In genomic region chr14:55454264-55455151, GRCh38 we compare ENCODE assay signal across 9 cellular contexts. TPM values are rescaled to one million over a fixed set of nuclear protein-coding genes. Genes with fewer than 3 reads are reported as not detected.
A peak's percentile ranks its signal among the peaks of the same experiment; 100 is the strongest.
DNase-seq lines count a peak whose midpoint lies in the region; ATAC-seq and TF ChIP-seq lines count a peak whose summit lies in the region.
"Had no signal": no experiment of that assay in that cellular context is flagged by ENCODE, and none has a peak within 500 bp of the region (broad histone marks: within the 10 kb centered on the region; RNA-seq: fewer than 3 reads in every experiment).

No MANE protein-coding gene starts in this region.

- H3K4me2 ChIP-seq in neural cell (ENCODE audit: low read length) = no peak overlapping the region

- H3K4me1 Mint-ChIP-seq in activated naive CD4-positive, alpha-beta T cell treated with anti-CD3 and anti-CD28 coated beads, Interleukin-2, amount 10 ng/mL, durations not matched to agents 7 days and 5 days = no peaks in the 10 kb centered on the region

- H3F3A ChIP-seq in neural cell (ENCODE audit: insufficient read depth, low read length, poor library complexity, severe bottlenecking) = no peaks in the 10 kb centered on the region

- ATAC-seq in GM21825 (IDR thresholded peaks at IDR 0.05; ENCODE audit: unreplicated experiment) = no peak

- H4K20me1 ChIP-seq in neural cell (ENCODE audit: insufficient read depth) = no peaks in the 10 kb centered on the region

- H3K9me2 ChIP-seq in neural cell (ENCODE audit: insufficient read depth, low read length) = no peaks in the 10 kb centered on the region

- peak overlapping the region; percentile 26 for H3K9ac ChIP-seq in neural cell (ENCODE audit: low read length)

- H3K79me2 ChIP-seq in neural cell (replicated peaks; ENCODE audit: insufficient read depth, low read length) = no peaks in the 10 kb centered on the region

- H3K36me3 ChIP-seq in neural cell (ENCODE audit: insufficient read depth, low read length) = no peaks in the 10 kb centered on the region

- H2AFZ ChIP-seq in neural cell (ENCODE audit: low read depth, low read length) = peak overlapping the region; percentile 85

- peaks cover 4% of the 10 kb centered on the region for H3K27me3 Mint-ChIP-seq in activated naive CD4-positive, alpha-beta T cell treated with anti-CD3 and anti-CD28 coated beads, Interleukin-2, amount 10 ng/mL, durations not matched to agents 7 days and 5 days

- intact Hi-C loops in dorsolateral prefrontal cortex (cut with DNase I) = loop anchor here in 1 of 2 donors (10.0 kb wide), 1 partner anchor 130 kb away; the partner anchor contains the start of gene KTN1

- no peaks in the 10 kb centered on the region for H3K9me3 Mint-ChIP-seq in activated naive CD4-positive, alpha-beta T cell treated with anti-CD3 and anti-CD28 coated beads, Interleukin-2, amount 10 ng/mL, durations not matched to agents 7 days and 5 days

- TF ChIP-seq RAD21 in neural cell (conservative IDR thresholded peaks at IDR 0.05) = no peak

- peak overlapping the region in 40 of 59 donors; percentile 1 to 51 (median 22) for H3K4me3 ChIP-seq in dorsolateral prefrontal cortex
- no peak overlapping the region for H3K4me3 ChIP-seq in neural cell (ENCODE audit: low read length)

- CTCF ChIA-PET in activated naive CD4-positive, alpha-beta T cell treated with anti-CD3 and anti-CD28 coated beads, Interleukin-2, amount 10 ng/mL, durations not matched to agents 7 days and 5 days (lab: Charles Lee) = interaction anchor here (1.0 to 1.3 kb wide), 2 partner anchors 8 to 16 kb away, joined by 4 to 6 read pairs; no protein-coding TSS in a partner anchor

- TF ChIP-seq CTCF in dorsolateral prefrontal cortex (IDR thresholded peaks at IDR 0.05 in 54 of 56, conservative IDR thresholded peaks at IDR 0.05 in 2 of 56; ENCODE audit: low read depth in 1 of 56, partially characterized antibody in 56 of 56) (no peak), neural cell (IDR thresholded peaks at IDR 0.05; ENCODE audit: poor library complexity, severe bottlenecking) (no peak)

- DNase-seq in activated naive CD4-positive, alpha-beta T cell treated with anti-CD3 and anti-CD28 coated beads, Interleukin-2, amount 10 ng/mL, durations not matched to agents 7 days and 5 days = no peak
- no peak for DNase-seq in activated naive CD4-positive, alpha-beta T cell treated with Interleukin-2 at 50 U/mL for 16 hours
- DNase-seq in NCI-H82 (lab: John Stamatoyannopoulos, UW) (peak; percentile 98), dorsolateral prefrontal cortex (peak in 3 of 10 donors; percentile 7 to 28 (median 21))
- DNase-seq in activated CD4-positive, alpha-beta T cell treated with anti-CD3 and anti-CD28 coated beads, Interleukin-2, amount 50 U/mL, for 1 hour = no peak
- no peak for DNase-seq in activated CD8-positive, alpha-beta memory T cell treated with anti-CD3 and anti-CD28 coated beads, Interleukin-2, amount 50 U/mL, for 4 hours
- DNase-seq: naive B cell had no signal

- H3K4me3 Mint-ChIP-seq in activated naive CD4-positive, alpha-beta T cell treated with anti-CD3 and anti-CD28 coated beads, Interleukin-2, amount 10 ng/mL, durations not matched to agents 7 days and 5 days = no peak overlapping the region
- H3K4me3 Mint-ChIP-seq: naive B cell had no signal

- no peaks in the 10 kb centered on the region for H3K9me3 ChIP-seq in neural cell (ENCODE audit: low read length)

- no peaks in the 10 kb centered on the region for H3K27me3 ChIP-seq in dorsolateral prefrontal cortex
- H3K27me3 ChIP-seq in neural cell (ENCODE audit: insufficient read depth, low read depth, low read length) = no peaks in the 10 kb centered on the region

- H3K27ac ChIP-seq in dorsolateral prefrontal cortex = peak overlapping the region in 11 of 59 donors; percentile 2 to 52 (median 8)
- H3K27ac ChIP-seq in neural cell (ENCODE audit: low read length) = peak overlapping the region; percentile 40

- no peak for TF ChIP-seq EP300 in neural cell (conservative IDR thresholded peaks at IDR 0.05; ENCODE audit: poor library complexity, severe bottlenecking)

- H3K36me3 Mint-ChIP-seq in activated naive CD4-positive, alpha-beta T cell treated with anti-CD3 and anti-CD28 coated beads, Interleukin-2, amount 10 ng/mL, durations not matched to agents 7 days and 5 days = no peaks in the 10 kb centered on the region
- H3K36me3 Mint-ChIP-seq: naive B cell had no signal

- H3K27ac Mint-ChIP-seq in activated naive CD4-positive, alpha-beta T cell treated with anti-CD3 and anti-CD28 coated beads, Interleukin-2, amount 10 ng/mL, durations not matched to agents 7 days and 5 days = peak overlapping the region; percentile 8
- H3K27ac Mint-ChIP-seq: naive B cell had no signal

TF ChIP-seq in neural cell, 6 proteins besides CTCF, POLR2A, EP300 and RAD21:
- TF ChIP-seq, protein P1, sequence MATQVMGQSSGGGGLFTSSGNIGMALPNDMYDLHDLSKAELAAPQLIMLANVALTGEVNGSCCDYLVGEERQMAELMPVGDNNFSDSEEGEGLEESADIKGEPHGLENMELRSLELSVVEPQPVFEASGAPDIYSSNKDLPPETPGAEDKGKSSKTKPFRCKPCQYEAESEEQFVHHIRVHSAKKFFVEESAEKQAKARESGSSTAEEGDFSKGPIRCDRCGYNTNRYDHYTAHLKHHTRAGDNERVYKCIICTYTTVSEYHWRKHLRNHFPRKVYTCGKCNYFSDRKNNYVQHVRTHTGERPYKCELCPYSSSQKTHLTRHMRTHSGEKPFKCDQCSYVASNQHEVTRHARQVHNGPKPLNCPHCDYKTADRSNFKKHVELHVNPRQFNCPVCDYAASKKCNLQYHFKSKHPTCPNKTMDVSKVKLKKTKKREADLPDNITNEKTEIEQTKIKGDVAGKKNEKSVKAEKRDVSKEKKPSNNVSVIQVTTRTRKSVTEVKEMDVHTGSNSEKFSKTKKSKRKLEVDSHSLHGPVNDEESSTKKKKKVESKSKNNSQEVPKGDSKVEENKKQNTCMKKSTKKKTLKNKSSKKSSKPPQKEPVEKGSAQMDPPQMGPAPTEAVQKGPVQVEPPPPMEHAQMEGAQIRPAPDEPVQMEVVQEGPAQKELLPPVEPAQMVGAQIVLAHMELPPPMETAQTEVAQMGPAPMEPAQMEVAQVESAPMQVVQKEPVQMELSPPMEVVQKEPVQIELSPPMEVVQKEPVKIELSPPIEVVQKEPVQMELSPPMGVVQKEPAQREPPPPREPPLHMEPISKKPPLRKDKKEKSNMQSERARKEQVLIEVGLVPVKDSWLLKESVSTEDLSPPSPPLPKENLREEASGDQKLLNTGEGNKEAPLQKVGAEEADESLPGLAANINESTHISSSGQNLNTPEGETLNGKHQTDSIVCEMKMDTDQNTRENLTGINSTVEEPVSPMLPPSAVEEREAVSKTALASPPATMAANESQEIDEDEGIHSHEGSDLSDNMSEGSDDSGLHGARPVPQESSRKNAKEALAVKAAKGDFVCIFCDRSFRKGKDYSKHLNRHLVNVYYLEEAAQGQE (IDR thresholded peaks at IDR 0.05; ENCODE audit: borderline replicate concordance) = peak; percentile 49
- TF ChIP-seq TAF1 (IDR thresholded peaks at IDR 0.05; ENCODE audit: low read depth) = peak; percentile 34
- no peak for TF ChIP-seq MXI1 (conservative IDR thresholded peaks at IDR 0.05; ENCODE audit: poor library complexity, severe bottlenecking)
- TF ChIP-seq SMC3 (conservative IDR thresholded peaks at IDR 0.05; ENCODE audit: poor library complexity) = no peak

RNA-seq across cellular contexts. Expression of gene TBPL2, which starts 14.1 kb away (rescaled TPM):
- 1 to 10 TPM in 4 of 120 experiments, under 1 TPM in 1, not detected in 115; 0.77 to 1.3 (median 1.0) TPM for total RNA-seq in dorsolateral prefrontal cortex
- not detected in 2 replicates for polyA plus RNA-seq in neural cell
- polyA minus RNA-seq in neural cell = not detected in 2 replicates

RNA-seq across cellular contexts. Expression of gene ATG14, which starts 42.9 kb away (rescaled TPM):
- 10 to 100 TPM in 115 of 120 experiments, 1 to 10 TPM in 5; 8.6 to 22.0 (median 14.1) TPM for total RNA-seq in dorsolateral prefrontal cortex
- polyA plus RNA-seq in neural cell = 27.4 and 28.2 TPM in 2 replicates
- polyA minus RNA-seq in neural cell = 25.3 and 26.0 TPM in 2 replicates
